Comparison of ENCODE assay signal across 8 cellular contexts in genomic region chr12:123232807-123233504, GRCh38. TPM values are rescaled to one million over a fixed set of nuclear protein-coding genes. Genes with fewer than 3 reads are reported as not detected.
DNase-seq lines count a peak whose midpoint lies in the region; ATAC-seq and TF ChIP-seq lines count a peak whose summit lies in the region.

MPHOSPH9 (minus strand) TSS chr12:123233141; CDS start chr12:123230364, 2,777 bp downstream.
MTRFR (plus strand) TSS chr12:123233436; CDS start chr12:123253675, 20,239 bp downstream.

- peaks cover 17% of the 10 kb centered on the region for H3K36me3 ChIP-seq in SU-DHL-6 (ENCODE audit: low read length)
- H3K36me3 ChIP-seq in ovary = no peaks in the 10 kb centered on the region
- H3K36me3 ChIP-seq in thyroid gland = no peaks in the 10 kb centered on the region

- peaks cover 10% of the 10 kb centered on the region for H3K36me3 Mint-ChIP-seq in activated naive CD8-positive, alpha-beta T cell treated with anti-CD3 and anti-CD28 coated beads, Interleukin-2, amount 10 ng/mL, durations not matched to agents 7 days and 5 days

- DNase-seq in NCI-H128 (lab: John Stamatoyannopoulos, UW; ENCODE audit: unreplicated experiment) (peak; percentile 100), Right ventricle myocardium inferior (ENCODE audit: missing footprints) (peak; percentile 99), ovary (peak; percentile 98 to 99 (median 98)), thyroid gland (peak; percentile 99)
- peak; percentile 98 for DNase-seq in activated naive CD8-positive, alpha-beta T cell treated with anti-CD3 and anti-CD28 coated beads, Interleukin-2, amount 10 ng/mL, durations not matched to agents 7 days and 5 days

- peak within 1 kb of the TSS; percentile 82 for H3K27ac ChIP-seq in SU-DHL-6 (ENCODE audit: low read depth, low read length)
- H3K27ac ChIP-seq in ovary = peak within 1 kb of the TSS; percentile 69 to 86
- peak within 1 kb of the TSS; percentile 78 to 87 (median 80) for H3K27ac ChIP-seq in thyroid gland

- intact Hi-C loops in Right ventricle myocardium inferior (cut with DNase I) = loop anchor here (5.0 to 10.0 kb wide), 3 partner anchors 81 to 368 kb away; partner anchors contain the start of gene PITPNM2
- intact Hi-C loops in ovary (cut with DNase I) = loop anchor here (2.0 to 10.0 kb wide), 6 partner anchors 81 to 368 kb away; partner anchors contain the start of genes OGFOD2 (in 2 of the 4) and PITPNM2 (in 1 of the 4)
- intact Hi-C loops in thyroid gland (cut with DNase I) = no loop called here

- H3K4me2 ChIP-seq in SU-DHL-6 (ENCODE audit: low read depth, low read length, poor library complexity, severe bottlenecking) = peak within 1 kb of the TSS; percentile 95

- 0 to 1% (median 0%) methylated on average over 65 to 66 of the region's 66 CpGs for WGBS in ovary, 3 donors
- WGBS in thyroid gland, 2 donors = 1 to 3% methylated on average over 26 to 36 of the region's 66 CpGs

- H3K27me3 ChIP-seq in SU-DHL-6 (ENCODE audit: low read length) (no peaks in the 10 kb centered on the region), ovary (no peaks in the 10 kb centered on the region), thyroid gland (no peaks in the 10 kb centered on the region)

- POLR2A ChIA-PET in activated naive CD8-positive, alpha-beta T cell treated with anti-CD3 and anti-CD28 coated beads, Interleukin-2, amount 10 ng/mL, durations not matched to agents 7 days and 5 days (lab: Charles Lee) = interaction anchor here (0.5 to 4.1 kb wide), 66 partner anchors 8 to 732 kb away, joined by 3 to 91 read pairs (median 4); partner anchors contain the start of genes ABCB9, ARL6IP4, DDX55 and DNAH10

- peak; percentile 86 for ATAC-seq in HG02678 (IDR thresholded peaks at IDR 0.05; ENCODE audit: unreplicated experiment)
- ATAC-seq in activated naive CD8-positive, alpha-beta T cell treated with anti-CD3 and anti-CD28 coated beads, Interleukin-2, amount 10 ng/mL, durations not matched to agents 7 days and 5 days (ENCODE audit: low read depth) = peak; percentile 86
- peak; percentile 99 for ATAC-seq in Right ventricle myocardium inferior

- peaks cover 22% of the 10 kb centered on the region for H3F3A ChIP-seq in SU-DHL-6 (ENCODE audit: insufficient read depth)

- H2AFZ ChIP-seq in SU-DHL-6 (ENCODE audit: low read depth, low read length, severe bottlenecking) = peak within 1 kb of the TSS; percentile 80

- H3K79me2 ChIP-seq in SU-DHL-6 (ENCODE audit: insufficient read depth, low read length) = peaks cover 81% of the 10 kb centered on the region

- peak within 1 kb of the TSS; percentile 100 for H3K4me3 Mint-ChIP-seq in activated naive CD8-positive, alpha-beta T cell treated with anti-CD3 and anti-CD28 coated beads, Interleukin-2, amount 10 ng/mL, durations not matched to agents 7 days and 5 days

- H3K4me3 ChIP-seq in SU-DHL-6 (ENCODE audit: insufficient read depth, low read length, poor library complexity, severe bottlenecking) (peak within 1 kb of the TSS; percentile 97), ovary (peak within 1 kb of the TSS; percentile 96), thyroid gland (replicated peaks in 1 of 3) (peak within 1 kb of the TSS; percentile 13 to 93 (median 60))

- H3K9me3 Mint-ChIP-seq in activated naive CD8-positive, alpha-beta T cell treated with anti-CD3 and anti-CD28 coated beads, Interleukin-2, amount 10 ng/mL, durations not matched to agents 7 days and 5 days = no peaks in the 10 kb centered on the region

- TF ChIP-seq EP300 in ovary (IDR thresholded peaks at IDR 0.05) = no peak

- peaks cover 5% of the 10 kb centered on the region; the same call in 1 of the 2 replicates for H4K20me1 ChIP-seq in SU-DHL-6 (ENCODE audit: low read depth, low read length)

- H3K27ac Mint-ChIP-seq in activated naive CD8-positive, alpha-beta T cell treated with anti-CD3 and anti-CD28 coated beads, Interleukin-2, amount 10 ng/mL, durations not matched to agents 7 days and 5 days = peak within 1 kb of the TSS; percentile 94

- H3K9me2 ChIP-seq in SU-DHL-6 (replicated peaks; ENCODE audit: insufficient read depth, low read length) = no peaks in the 10 kb centered on the region

- H3K9ac ChIP-seq in SU-DHL-6 (ENCODE audit: low read length) = peak within 1 kb of the TSS; percentile 92

- H3K4me1 Mint-ChIP-seq in activated naive CD8-positive, alpha-beta T cell treated with anti-CD3 and anti-CD28 coated beads, Interleukin-2, amount 10 ng/mL, durations not matched to agents 7 days and 5 days = peaks cover 57% of the 10 kb centered on the region

- peaks cover 10% of the 10 kb centered on the region for H3K4me1 ChIP-seq in ovary (ENCODE audit: insufficient read depth)
- peaks cover 11 to 23% of the 10 kb centered on the region in 2 donors for H3K4me1 ChIP-seq in thyroid gland

- peak; percentile 99 for TF ChIP-seq POLR2A in GM10847 (IDR thresholded peaks at IDR 0.05; ENCODE audit: extremely low read depth, insufficient read length)
- TF ChIP-seq POLR2A in ovary (IDR thresholded peaks at IDR 0.05) = peak; percentile 99
- TF ChIP-seq POLR2A in thyroid gland (IDR thresholded peaks at IDR 0.05) = peak; percentile 84 to 98

- TF ChIP-seq CTCF in SU-DHL-6 (IDR thresholded peaks at IDR 0.05; ENCODE audit: insufficient read depth, low read length, poor library complexity, severe bottlenecking) (no peak), ovary (IDR thresholded peaks at IDR 0.05) (peak in 1 of 3 donors; percentile 21), thyroid gland (IDR thresholded peaks at IDR 0.05) (peak in 1 of 6 experiments; percentile 37)

- no peaks in the 10 kb centered on the region for H3K9me3 ChIP-seq in SU-DHL-6 (ENCODE audit: insufficient read depth, low read length)
- H3K9me3 ChIP-seq in ovary = no peaks in the 10 kb centered on the region
- H3K9me3 ChIP-seq in thyroid gland = no peaks in the 10 kb centered on the region

- H3K27me3 Mint-ChIP-seq in activated naive CD8-positive, alpha-beta T cell treated with anti-CD3 and anti-CD28 coated beads, Interleukin-2, amount 10 ng/mL, durations not matched to agents 7 days and 5 days = no peaks in the 10 kb centered on the region

RNA-seq across cellular contexts. Expression of gene MPHOSPH9, which starts in this region (rescaled TPM):
- total RNA-seq in activated naive CD8-positive, alpha-beta T cell treated with anti-CD3 and anti-CD28 coated beads, Interleukin-2, amount 10 ng/mL, durations not matched to agents 7 days and 5 days = 100 to 1,000 TPM; 121 to 131 TPM
- 21.3 TPM for total RNA-seq in Right ventricle myocardium inferior
- 10 to 100 TPM; 14.2 to 28.4 (median 21.9) TPM for total RNA-seq in ovary
- polyA plus RNA-seq in ovary = 1 to 10 TPM; 4.2 to 8.7 TPM
- total RNA-seq in thyroid gland = 10 to 100 TPM; 21.6 to 53.6 (median 39.1) TPM

RNA-seq across cellular contexts. Expression of gene MTRFR, which starts in this region (rescaled TPM):
- 10 to 100 TPM; 41.2 to 42.1 TPM for total RNA-seq in activated naive CD8-positive, alpha-beta T cell treated with anti-CD3 and anti-CD28 coated beads, Interleukin-2, amount 10 ng/mL, durations not matched to agents 7 days and 5 days
- total RNA-seq in Right ventricle myocardium inferior (8.1 TPM), ovary (10 to 100 TPM; 13.4 to 21.2 (median 17.3) TPM), thyroid gland (10 to 100 TPM; 14.4 to 17.9 (median 16.2) TPM)
- 10 to 100 TPM; 17.5 to 20.0 TPM for polyA plus RNA-seq in ovary

Comparison
In these comparisons a context has a peak if more than half of its experiments do, and no peak if none do; other contexts are left out.
1. Peak in every context shown above with its lines: DNase-seq, ATAC-seq, H3K4me3 ChIP-seq and H3K27ac ChIP-seq.